In the genomic region with DNA sequence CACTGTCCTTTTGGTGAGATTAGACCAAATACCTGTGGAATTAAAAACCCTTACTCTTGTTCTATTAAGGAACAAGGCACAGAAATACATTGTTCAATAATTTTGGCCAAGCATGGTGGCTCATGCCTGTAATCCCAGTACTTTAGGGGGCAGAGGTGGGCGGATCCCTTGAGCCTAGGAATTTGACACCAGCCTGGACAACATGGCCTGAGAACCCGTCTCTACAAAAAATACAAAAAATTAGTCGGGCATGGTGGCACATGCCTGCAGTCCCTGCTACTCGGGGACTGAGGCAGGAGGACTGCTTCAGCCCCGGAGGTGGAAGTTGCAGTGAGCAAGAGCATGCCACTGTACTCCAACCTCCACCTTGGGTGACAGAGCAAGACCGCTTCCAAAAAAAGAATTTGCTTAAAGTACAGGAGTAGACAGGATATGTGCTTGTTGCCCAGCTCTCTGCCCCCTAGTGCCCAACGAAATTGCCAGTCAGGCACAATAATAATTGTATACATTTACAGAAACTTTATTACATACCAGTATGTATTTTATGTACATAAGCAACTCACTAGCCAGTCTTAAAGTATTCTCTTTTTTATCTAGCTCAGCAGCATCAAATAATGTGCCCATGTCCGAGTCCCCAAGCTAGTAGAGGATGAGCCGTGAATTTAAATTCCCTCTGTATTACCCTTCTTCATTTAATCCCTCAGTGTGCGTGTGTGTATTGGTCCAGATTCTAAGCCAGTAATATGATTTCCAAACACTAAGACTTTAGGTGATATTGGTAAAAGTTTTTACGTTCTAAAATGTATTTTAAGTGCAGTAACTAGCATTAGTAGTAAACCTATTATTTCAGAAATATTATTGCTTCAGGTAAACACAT, we compare ENCODE assay signal across 8 cellular contexts. TPM values are rescaled to one million over a fixed set of nuclear protein-coding genes. Genes with fewer than 3 reads are reported as not detected.
DNase-seq lines count a peak whose midpoint lies in the region; ATAC-seq lines count a peak whose summit lies in the region.

No MANE protein-coding gene starts in this region.

- DNase-seq in NCI-H510A treated with DMSO at 0.1 percent for 48 hours (lab: John Stamatoyannopoulos, UW): peak; percentile 20
- DNase-seq in NCI-H510A (lab: John Stamatoyannopoulos, UW): no peak
- DNase-seq in OCI-M1 (lab: John Stamatoyannopoulos, UW): peak; percentile 77
- DNase-seq in central memory CD8-positive, alpha-beta T cell (ENCODE audit: low spot score in 2 of 2): no peak
- peak; percentile 7 for DNase-seq in mesendoderm
- DNase-seq in substantia nigra (lab: John Stamatoyannopoulos, UW): no peak
- DNase-seq in medulla oblongata (ENCODE audit: extremely low spot score): no peak

- H3K79me2 ChIP-seq in mesendoderm (ENCODE audit: control insufficient read depth, insufficient read depth, low read length): peaks cover 19% of the 10 kb centered on the region

- peaks cover 12% of the 10 kb centered on the region for H3K79me1 ChIP-seq in mesendoderm (ENCODE audit: low read length)

- H2BK15ac ChIP-seq in mesendoderm (replicated peaks; ENCODE audit: low read depth): no peak overlapping the region

- peaks cover 16% of the 10 kb centered on the region for H3K4me1 Mint-ChIP-seq in central memory CD8-positive, alpha-beta T cell

- H4K5ac ChIP-seq in mesendoderm (ENCODE audit: low read length): no peak overlapping the region

- peaks cover 39% of the 10 kb centered on the region for H3K36me3 Mint-ChIP-seq in central memory CD8-positive, alpha-beta T cell (ENCODE audit: insufficient read depth)

- WGBS in mesendoderm (ENCODE audit: extremely low coverage, insufficient coverage, low lambda C conversion rate): no CpG with 5 or more reads among the region's 11 CpGs

- H3K23ac ChIP-seq in mesendoderm (ENCODE audit: low read length): no peak overlapping the region

- H3K9ac ChIP-seq in mesendoderm (ENCODE audit: low read length): peak overlapping the region; percentile 83

- H3K27ac ChIP-seq in mesendoderm (ENCODE audit: low read depth, low read length) (no peak overlapping the region), substantia nigra (ENCODE audit: low read depth, low read length, poor library complexity, severe bottlenecking) (no peak overlapping the region)

- H3K27ac Mint-ChIP-seq in central memory CD8-positive, alpha-beta T cell (ENCODE audit: low read depth): peak overlapping the region; percentile 93

- H3K4me2 ChIP-seq in mesendoderm (ENCODE audit: low read length): peak overlapping the region; percentile 79

- H3K4me3 ChIP-seq in mesendoderm (ENCODE audit: low read length): peak overlapping the region; percentile 82

- no peak overlapping the region for H4K8ac ChIP-seq in mesendoderm (ENCODE audit: low read depth, low read length)

- peaks cover 9% of the 10 kb centered on the region for H3K36me3 ChIP-seq in mesendoderm (ENCODE audit: control insufficient read depth, insufficient read depth, low read length)

- H3K27me3 Mint-ChIP-seq in central memory CD8-positive, alpha-beta T cell: no peaks in the 10 kb centered on the region

- H2AK5ac ChIP-seq in mesendoderm (ENCODE audit: low read length): no peak overlapping the region

- H3K4ac ChIP-seq in mesendoderm (ENCODE audit: low read depth, low read length): no peak overlapping the region

- no peak overlapping the region for H2BK120ac ChIP-seq in mesendoderm (ENCODE audit: low read depth, low read length)

- peak overlapping the region; percentile 92 for H3K4me3 Mint-ChIP-seq in central memory CD8-positive, alpha-beta T cell

- no peak overlapping the region for H2BK5ac ChIP-seq in mesendoderm (ENCODE audit: low read length)

- H3K18ac ChIP-seq in mesendoderm (ENCODE audit: low read length): no peak overlapping the region

- H3K27me3 ChIP-seq in mesendoderm (ENCODE audit: insufficient read depth, low read length, poor library complexity): no peaks in the 10 kb centered on the region

- no peak for ATAC-seq in central memory CD8-positive, alpha-beta T cell (replicated peaks; ENCODE audit: extremely low read depth, poor library complexity, severe bottlenecking)
- ATAC-seq in HG02610 (IDR thresholded peaks at IDR 0.05; ENCODE audit: unreplicated experiment): no peak

- H3K9me3 Mint-ChIP-seq in central memory CD8-positive, alpha-beta T cell: no peaks in the 10 kb centered on the region

- H3K56ac ChIP-seq in mesendoderm (ENCODE audit: low read length): peak overlapping the region; percentile 84

- peaks cover 2% of the 10 kb centered on the region for H3K4me1 ChIP-seq in mesendoderm (ENCODE audit: control insufficient read depth, low read depth, low read length)

RNA-seq across cellular contexts. Expression of a gene that starts 1.4 kb away (rescaled TPM):
- polyA plus RNA-seq in mesendoderm (2013, experiment 1 of 2): 44.9 TPM
- 43.9 TPM for polyA plus RNA-seq in mesendoderm (2013, experiment 2 of 2)

RNA-seq across cellular contexts. Expression of a gene that starts 23.6 kb away (rescaled TPM):
- polyA plus RNA-seq in mesendoderm (2013, experiment 1 of 2): 2.5 TPM
- 2.6 TPM for polyA plus RNA-seq in mesendoderm (2013, experiment 2 of 2)

RNA-seq across cellular contexts. Expression of a gene that starts 42.8 kb away (rescaled TPM):
- 0.03 TPM for polyA plus RNA-seq in mesendoderm (2013, experiment 1 of 2)
- polyA plus RNA-seq in mesendoderm (2013, experiment 2 of 2): 0.10 TPM

Comparison
In these comparisons a context has a peak if more than half of its experiments do, and no peak if none do; other contexts are left out.
1. DNase-seq: peak in NCI-H510A treated with DMSO at 0.1 percent for 48 hours (single experiment), OCI-M1 (single experiment) and mesendoderm (single experiment); none in NCI-H510A (single experiment), central memory CD8-positive, alpha-beta T cell (0 of 2), substantia nigra (0 of 49) and medulla oblongata (single experiment).